Comparison of ENCODE assay signal across 1 cellular context in the genomic region with DNA sequence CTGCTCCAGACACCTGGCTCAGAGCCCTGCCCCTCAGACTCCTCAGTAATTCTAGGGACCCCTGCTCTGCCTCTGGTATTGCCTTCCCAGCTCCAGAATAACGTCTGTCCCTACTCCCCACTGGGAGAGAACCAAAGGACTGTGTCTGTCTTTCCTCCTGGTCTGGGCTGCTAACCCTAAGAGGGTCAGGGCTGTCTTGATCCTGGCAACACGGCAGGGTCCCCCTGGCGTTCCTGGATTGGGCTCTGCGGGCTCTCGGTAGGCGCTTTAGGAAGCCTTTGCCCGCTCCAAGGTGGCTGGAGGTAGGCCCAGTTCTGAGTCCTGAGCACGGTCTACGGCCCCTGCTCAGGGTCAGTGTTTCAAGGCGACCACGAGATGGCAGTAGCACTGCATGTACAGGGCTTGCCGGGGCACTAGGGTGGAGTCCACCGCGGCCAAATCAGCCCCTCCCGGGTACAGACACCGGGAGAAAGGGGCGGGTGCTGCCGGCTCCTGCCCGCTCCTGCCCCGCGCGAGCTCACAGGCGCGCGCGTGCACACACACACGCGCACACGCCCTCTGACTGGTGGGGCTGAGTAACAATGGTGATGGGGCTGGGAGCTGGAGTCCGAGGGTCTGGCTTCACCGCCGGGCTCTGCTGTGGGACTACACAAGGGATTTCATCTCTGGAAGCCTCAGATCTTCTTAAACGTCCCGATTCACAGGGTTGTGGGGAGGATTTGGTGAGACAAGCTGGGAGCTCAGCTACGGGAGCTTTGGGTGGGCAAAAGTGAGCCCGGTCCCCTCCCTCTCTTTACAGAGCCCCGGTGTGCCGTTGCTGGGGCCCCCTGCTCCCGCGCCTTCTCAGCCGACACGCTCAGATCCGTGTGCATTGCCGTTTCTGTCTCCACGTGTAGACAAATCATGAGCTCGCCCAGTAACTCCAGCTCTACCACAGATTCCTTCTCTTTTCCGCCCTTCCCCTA.
TF ChIP-seq lines count a peak whose summit lies in the region.

No MANE protein-coding gene starts in this region.

TF ChIP-seq in HEK293, 187 proteins besides CTCF, POLR2A, EP300 and RAD21 (continued from another document and continues in another):
- TF ChIP-seq, protein P1, sequence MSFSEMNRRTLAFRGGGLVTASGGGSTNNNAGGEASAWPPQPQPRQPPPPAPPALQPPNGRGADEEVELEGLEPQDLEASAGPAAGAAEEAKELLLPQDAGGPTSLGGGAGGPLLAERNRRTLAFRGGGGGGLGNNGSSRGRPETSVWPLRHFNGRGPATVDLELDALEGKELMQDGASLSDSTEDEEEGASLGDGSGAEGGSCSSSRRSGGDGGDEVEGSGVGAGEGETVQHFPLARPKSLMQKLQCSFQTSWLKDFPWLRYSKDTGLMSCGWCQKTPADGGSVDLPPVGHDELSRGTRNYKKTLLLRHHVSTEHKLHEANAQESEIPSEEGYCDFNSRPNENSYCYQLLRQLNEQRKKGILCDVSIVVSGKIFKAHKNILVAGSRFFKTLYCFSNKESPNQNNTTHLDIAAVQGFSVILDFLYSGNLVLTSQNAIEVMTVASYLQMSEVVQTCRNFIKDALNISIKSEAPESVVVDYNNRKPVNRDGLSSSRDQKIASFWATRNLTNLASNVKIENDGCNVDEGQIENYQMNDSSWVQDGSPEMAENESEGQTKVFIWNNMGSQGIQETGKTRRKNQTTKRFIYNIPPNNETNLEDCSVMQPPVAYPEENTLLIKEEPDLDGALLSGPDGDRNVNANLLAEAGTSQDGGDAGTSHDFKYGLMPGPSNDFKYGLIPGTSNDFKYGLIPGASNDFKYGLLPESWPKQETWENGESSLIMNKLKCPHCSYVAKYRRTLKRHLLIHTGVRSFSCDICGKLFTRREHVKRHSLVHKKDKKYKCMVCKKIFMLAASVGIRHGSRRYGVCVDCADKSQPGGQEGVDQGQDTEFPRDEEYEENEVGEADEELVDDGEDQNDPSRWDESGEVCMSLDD (tag by site-specific recombination; IDR thresholded peaks at IDR 0.05): peak; percentile 27; the same call in 1 of the 2 replicates
- TF ChIP-seq, protein P2, sequence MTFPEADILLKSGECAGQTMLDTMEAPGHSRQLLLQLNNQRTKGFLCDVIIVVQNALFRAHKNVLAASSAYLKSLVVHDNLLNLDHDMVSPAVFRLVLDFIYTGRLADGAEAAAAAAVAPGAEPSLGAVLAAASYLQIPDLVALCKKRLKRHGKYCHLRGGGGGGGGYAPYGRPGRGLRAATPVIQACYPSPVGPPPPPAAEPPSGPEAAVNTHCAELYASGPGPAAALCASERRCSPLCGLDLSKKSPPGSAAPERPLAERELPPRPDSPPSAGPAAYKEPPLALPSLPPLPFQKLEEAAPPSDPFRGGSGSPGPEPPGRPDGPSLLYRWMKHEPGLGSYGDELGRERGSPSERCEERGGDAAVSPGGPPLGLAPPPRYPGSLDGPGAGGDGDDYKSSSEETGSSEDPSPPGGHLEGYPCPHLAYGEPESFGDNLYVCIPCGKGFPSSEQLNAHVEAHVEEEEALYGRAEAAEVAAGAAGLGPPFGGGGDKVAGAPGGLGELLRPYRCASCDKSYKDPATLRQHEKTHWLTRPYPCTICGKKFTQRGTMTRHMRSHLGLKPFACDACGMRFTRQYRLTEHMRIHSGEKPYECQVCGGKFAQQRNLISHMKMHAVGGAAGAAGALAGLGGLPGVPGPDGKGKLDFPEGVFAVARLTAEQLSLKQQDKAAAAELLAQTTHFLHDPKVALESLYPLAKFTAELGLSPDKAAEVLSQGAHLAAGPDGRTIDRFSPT (tag by site-specific recombination; IDR thresholded peaks at IDR 0.05): peak; percentile 40; the same call in 1 of the 2 replicates
- TF ChIP-seq ZNF621 (tag by site-specific recombination; IDR thresholded peaks at IDR 0.05) (no peak), ZFP69B (tag by site-specific recombination; IDR thresholded peaks at IDR 0.05) (0 out of 2 replicates have a peak, but pooled peaks have one; percentile 22), GLIS2 (tag by site-specific recombination; IDR thresholded peaks at IDR 0.05) (peak; percentile 7; the same call in 1 of the 2 replicates), SP3 (tag by site-specific recombination; IDR thresholded peaks at IDR 0.05) (peak; percentile 64), ZNF23 (tag by site-specific recombination; IDR thresholded peaks at IDR 0.05; ENCODE audit: borderline replicate concordance) (no peak), ZSCAN30 (tag by site-specific recombination; IDR thresholded peaks at IDR 0.05) (peak; percentile 76; the same call in 1 of the 2 replicates), ZNF561 (tag by site-specific recombination; IDR thresholded peaks at IDR 0.05; ENCODE audit: borderline replicate concordance) (0 out of 2 replicates have a peak, but pooled peaks have one; percentile 4), GLIS1 (tag by site-specific recombination; IDR thresholded peaks at IDR 0.05) (peak; percentile 45; the same call in 1 of the 2 replicates), ZBTB20 (tag by site-specific recombination; IDR thresholded peaks at IDR 0.05) (peak; percentile 47; the same call in 1 of the 2 replicates), ZNF366 (tag by site-specific recombination; conservative IDR thresholded peaks at IDR 0.05) (peak; percentile 46; the same call in 1 of the 2 replicates), ZNF2 (tag by site-specific recombination; IDR thresholded peaks at IDR 0.05) (0 out of 2 replicates have a peak, but pooled peaks have one; percentile 34), ZNF473 (tag by site-specific recombination; IDR thresholded peaks at IDR 0.05) (no peak), ZNF10 (tag by site-specific recombination; IDR thresholded peaks at IDR 0.05) (peak; percentile 67), KLF1 (tag by site-specific recombination; IDR thresholded peaks at IDR 0.05) (peak; percentile 80), ZNF596 (tag by site-specific recombination; IDR thresholded peaks at IDR 0.05) (no peak), KLF16 (tag by site-specific recombination; IDR thresholded peaks at IDR 0.05) (peak; percentile 76; the same call in 1 of the 2 replicates), ZBTB17 (tag by site-specific recombination; IDR thresholded peaks at IDR 0.05) (peak; percentile 65), ZXDB (tag by site-specific recombination; IDR thresholded peaks at IDR 0.05) (peak; percentile 47; the same call in 1 of the 2 replicates), ZNF391 (tag by site-specific recombination; IDR thresholded peaks at IDR 0.05; ENCODE audit: borderline replicate concordance, low read depth) (peak; percentile 67; the same call in 1 of the 2 replicates), ZNF623 (tag by site-specific recombination; IDR thresholded peaks at IDR 0.05) (no peak), KLF9 (tag by site-specific recombination; IDR thresholded peaks at IDR 0.05; ENCODE audit: low read depth) (peak; percentile 64), ZNF660 (tag by site-specific recombination; IDR thresholded peaks at IDR 0.05) (peak; percentile 88)
- TF ChIP-seq, protein P3, sequence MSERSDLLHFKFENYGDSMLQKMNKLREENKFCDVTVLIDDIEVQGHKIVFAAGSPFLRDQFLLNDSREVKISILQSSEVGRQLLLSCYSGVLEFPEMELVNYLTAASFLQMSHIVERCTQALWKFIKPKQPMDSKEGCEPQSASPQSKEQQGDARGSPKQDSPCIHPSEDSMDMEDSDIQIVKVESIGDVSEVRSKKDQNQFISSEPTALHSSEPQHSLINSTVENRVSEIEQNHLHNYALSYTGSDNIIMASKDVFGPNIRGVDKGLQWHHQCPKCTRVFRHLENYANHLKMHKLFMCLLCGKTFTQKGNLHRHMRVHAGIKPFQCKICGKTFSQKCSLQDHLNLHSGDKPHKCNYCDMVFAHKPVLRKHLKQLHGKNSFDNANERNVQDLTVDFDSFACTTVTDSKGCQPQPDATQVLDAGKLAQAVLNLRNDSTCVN (tag by site-specific recombination; optimal IDR thresholded peaks at IDR 0.05): peak; percentile 96
- TF ChIP-seq, protein P4, sequence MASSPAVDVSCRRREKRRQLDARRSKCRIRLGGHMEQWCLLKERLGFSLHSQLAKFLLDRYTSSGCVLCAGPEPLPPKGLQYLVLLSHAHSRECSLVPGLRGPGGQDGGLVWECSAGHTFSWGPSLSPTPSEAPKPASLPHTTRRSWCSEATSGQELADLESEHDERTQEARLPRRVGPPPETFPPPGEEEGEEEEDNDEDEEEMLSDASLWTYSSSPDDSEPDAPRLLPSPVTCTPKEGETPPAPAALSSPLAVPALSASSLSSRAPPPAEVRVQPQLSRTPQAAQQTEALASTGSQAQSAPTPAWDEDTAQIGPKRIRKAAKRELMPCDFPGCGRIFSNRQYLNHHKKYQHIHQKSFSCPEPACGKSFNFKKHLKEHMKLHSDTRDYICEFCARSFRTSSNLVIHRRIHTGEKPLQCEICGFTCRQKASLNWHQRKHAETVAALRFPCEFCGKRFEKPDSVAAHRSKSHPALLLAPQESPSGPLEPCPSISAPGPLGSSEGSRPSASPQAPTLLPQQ (tag by site-specific recombination; IDR thresholded peaks at IDR 0.05): peak; percentile 47; the same call in 1 of the 2 replicates
- TF ChIP-seq, protein P5, sequence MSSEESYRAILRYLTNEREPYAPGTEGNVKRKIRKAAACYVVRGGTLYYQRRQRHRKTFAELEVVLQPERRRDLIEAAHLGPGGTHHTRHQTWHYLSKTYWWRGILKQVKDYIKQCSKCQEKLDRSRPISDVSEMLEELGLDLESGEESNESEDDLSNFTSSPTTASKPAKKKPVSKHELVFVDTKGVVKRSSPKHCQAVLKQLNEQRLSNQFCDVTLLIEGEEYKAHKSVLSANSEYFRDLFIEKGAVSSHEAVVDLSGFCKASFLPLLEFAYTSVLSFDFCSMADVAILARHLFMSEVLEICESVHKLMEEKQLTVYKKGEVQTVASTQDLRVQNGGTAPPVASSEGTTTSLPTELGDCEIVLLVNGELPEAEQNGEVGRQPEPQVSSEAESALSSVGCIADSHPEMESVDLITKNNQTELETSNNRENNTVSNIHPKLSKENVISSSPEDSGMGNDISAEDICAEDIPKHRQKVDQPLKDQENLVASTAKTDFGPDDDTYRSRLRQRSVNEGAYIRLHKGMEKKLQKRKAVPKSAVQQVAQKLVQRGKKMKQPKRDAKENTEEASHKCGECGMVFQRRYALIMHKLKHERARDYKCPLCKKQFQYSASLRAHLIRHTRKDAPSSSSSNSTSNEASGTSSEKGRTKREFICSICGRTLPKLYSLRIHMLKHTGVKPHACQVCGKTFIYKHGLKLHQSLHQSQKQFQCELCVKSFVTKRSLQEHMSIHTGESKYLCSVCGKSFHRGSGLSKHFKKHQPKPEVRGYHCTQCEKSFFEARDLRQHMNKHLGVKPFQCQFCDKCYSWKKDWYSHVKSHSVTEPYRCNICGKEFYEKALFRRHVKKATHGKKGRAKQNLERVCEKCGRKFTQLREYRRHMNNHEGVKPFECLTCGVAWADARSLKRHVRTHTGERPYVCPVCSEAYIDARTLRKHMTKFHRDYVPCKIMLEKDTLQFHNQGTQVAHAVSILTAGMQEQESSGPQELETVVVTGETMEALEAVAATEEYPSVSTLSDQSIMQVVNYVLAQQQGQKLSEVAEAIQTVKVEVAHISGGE (tag by site-specific recombination; conservative IDR thresholded peaks at IDR 0.05; ENCODE audit: low read depth): no peak
- TF ChIP-seq, protein P6, sequence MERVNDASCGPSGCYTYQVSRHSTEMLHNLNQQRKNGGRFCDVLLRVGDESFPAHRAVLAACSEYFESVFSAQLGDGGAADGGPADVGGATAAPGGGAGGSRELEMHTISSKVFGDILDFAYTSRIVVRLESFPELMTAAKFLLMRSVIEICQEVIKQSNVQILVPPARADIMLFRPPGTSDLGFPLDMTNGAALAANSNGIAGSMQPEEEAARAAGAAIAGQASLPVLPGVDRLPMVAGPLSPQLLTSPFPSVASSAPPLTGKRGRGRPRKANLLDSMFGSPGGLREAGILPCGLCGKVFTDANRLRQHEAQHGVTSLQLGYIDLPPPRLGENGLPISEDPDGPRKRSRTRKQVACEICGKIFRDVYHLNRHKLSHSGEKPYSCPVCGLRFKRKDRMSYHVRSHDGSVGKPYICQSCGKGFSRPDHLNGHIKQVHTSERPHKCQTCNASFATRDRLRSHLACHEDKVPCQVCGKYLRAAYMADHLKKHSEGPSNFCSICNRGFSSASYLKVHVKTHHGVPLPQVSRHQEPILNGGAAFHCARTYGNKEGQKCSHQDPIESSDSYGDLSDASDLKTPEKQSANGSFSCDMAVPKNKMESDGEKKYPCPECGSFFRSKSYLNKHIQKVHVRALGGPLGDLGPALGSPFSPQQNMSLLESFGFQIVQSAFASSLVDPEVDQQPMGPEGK (tag by site-specific recombination; IDR thresholded peaks at IDR 0.05): peak; percentile 95
- TF ChIP-seq, protein P7, sequence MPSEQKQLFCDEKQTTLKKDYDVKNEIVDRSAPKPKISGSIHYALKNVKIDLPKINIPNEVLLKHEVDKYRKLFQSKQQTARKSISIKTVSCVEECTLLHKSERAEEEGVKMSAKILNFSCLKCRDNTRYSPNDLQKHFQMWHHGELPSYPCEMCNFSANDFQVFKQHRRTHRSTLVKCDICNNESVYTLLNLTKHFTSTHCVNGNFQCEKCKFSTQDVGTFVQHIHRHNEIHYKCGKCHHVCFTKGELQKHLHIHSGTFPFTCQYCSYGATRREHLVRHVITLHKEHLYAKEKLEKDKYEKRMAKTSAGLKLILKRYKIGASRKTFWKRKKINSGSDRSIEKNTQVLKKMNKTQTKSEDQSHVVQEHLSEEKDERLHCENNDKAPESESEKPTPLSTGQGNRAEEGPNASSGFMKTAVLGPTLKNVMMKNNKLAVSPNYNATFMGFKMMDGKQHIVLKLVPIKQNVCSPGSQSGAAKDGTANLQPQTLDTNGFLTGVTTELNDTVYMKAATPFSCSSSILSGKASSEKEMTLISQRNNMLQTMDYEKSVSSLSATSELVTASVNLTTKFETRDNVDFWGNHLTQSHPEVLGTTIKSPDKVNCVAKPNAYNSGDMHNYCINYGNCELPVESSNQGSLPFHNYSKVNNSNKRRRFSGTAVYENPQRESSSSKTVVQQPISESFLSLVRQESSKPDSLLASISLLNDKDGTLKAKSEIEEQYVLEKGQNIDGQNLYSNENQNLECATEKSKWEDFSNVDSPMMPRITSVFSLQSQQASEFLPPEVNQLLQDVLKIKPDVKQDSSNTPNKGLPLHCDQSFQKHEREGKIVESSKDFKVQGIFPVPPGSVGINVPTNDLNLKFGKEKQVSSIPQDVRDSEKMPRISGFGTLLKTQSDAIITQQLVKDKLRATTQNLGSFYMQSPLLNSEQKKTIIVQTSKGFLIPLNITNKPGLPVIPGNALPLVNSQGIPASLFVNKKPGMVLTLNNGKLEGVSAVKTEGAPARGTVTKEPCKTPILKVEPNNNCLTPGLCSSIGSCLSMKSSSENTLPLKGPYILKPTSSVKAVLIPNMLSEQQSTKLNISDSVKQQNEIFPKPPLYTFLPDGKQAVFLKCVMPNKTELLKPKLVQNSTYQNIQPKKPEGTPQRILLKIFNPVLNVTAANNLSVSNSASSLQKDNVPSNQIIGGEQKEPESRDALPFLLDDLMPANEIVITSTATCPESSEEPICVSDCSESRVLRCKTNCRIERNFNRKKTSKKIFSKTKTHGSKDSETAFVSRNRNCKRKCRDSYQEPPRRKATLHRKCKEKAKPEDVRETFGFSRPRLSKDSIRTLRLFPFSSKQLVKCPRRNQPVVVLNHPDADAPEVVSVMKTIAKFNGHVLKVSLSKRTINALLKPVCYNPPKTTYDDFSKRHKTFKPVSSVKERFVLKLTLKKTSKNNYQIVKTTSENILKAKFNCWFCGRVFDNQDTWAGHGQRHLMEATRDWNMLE (tag by site-specific recombination; conservative IDR thresholded peaks at IDR 0.05; ENCODE audit: low read depth): 0 out of 2 replicates have a peak, but pooled peaks have one; percentile 8
- TF ChIP-seq, protein P8, sequence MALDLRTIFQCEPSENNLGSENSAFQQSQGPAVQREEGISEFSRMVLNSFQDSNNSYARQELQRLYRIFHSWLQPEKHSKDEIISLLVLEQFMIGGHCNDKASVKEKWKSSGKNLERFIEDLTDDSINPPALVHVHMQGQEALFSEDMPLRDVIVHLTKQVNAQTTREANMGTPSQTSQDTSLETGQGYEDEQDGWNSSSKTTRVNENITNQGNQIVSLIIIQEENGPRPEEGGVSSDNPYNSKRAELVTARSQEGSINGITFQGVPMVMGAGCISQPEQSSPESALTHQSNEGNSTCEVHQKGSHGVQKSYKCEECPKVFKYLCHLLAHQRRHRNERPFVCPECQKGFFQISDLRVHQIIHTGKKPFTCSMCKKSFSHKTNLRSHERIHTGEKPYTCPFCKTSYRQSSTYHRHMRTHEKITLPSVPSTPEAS (tag by site-specific recombination; IDR thresholded peaks at IDR 0.05): peak; percentile 47; the same call in 1 of the 2 replicates
